In the genomic region with DNA sequence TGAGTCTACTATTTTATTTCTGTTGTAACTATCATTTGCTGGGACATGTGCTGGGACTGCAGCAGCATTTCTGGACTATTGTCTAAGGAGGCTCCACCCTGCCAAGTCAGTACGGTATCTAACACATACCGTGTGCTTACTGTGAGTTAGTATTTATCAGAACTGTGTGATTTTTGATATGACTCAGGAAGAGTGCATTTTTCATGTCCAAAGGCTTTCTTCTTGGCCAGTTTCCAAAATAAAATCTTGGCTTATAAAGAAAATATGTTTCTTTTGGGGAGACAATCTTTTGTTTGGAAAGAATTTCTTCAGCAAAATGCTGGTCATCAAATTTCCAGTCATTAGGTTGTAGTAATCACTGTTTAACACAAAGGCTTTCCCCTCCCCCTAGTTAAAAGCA, we compare ENCODE assay signal across 1 cellular context.
TF ChIP-seq lines count a peak whose summit lies in the region.

No MANE protein-coding gene starts in this region.

TF ChIP-seq in WTC11, 78 proteins besides CTCF, POLR2A, EP300 and RAD21 (continued from another document):
- TF ChIP-seq ZNF512 (CRISPR knock-in tag; IDR thresholded peaks at IDR 0.05; ENCODE audit: borderline replicate concordance) (no peak), ZNF138 (CRISPR knock-in tag; conservative IDR thresholded peaks at IDR 0.05) (no peak), CREM (CRISPR knock-in tag; IDR thresholded peaks at IDR 0.05) (no peak), NFE2L1 (CRISPR knock-in tag; IDR thresholded peaks at IDR 0.05) (no peak), USF2 (CRISPR knock-in tag; IDR thresholded peaks at IDR 0.05) (no peak)
TF ChIP-seq in WTC11: peak in this region for 0.
